10 cellular contexts compared by ENCODE assay signal in the genomic region with DNA sequence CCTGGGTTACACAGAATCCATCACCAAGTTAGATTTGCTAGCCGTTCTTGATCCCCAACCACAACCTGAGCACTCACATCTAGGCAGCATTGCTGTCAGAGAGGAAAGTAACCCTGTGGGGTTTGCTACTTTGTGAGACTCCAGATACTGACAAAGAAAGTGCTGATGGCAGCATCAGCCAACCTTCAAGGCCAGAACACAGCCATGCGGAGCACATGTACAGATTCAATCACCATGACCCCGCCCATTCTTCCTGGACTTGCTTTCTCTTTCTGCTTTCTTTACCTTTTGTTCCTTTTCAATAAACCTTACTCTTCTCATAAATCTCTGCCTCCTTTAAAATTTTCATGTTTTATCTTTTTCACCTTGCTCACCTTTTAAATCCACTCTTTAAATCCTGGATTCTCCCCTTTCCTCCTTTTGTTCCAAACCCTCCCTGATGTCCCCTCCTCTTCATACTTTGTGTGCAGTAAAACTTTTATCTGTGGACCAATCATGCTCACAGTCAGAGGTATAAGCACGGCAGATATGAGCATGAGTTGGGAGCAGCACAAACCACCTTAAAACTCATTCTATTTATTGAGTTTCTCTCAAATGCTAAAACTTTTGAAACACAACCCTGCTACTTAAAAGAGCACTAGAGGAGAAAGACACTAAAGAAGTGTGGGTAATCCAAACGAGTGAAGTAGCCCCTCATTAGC. TPM values are rescaled to one million over a fixed set of nuclear protein-coding genes. Genes with fewer than 3 reads are reported as not detected.
DNase-seq lines count a peak whose midpoint lies in the region; ATAC-seq and TF ChIP-seq lines count a peak whose summit lies in the region.
"Had no signal": no experiment of that assay in that cellular context is flagged by ENCODE, and none has a peak within 500 bp of the region (broad histone marks: within the 10 kb centered on the region; RNA-seq: fewer than 3 reads in every experiment).

No MANE protein-coding gene starts in this region.

- intact Hi-C loops in aorta (cut with DNase I) (loop anchor here in 1 of 2 donors (5.0 to 10.0 kb wide), 2 partner anchors 33 to 126 kb away; no protein-coding TSS in a partner anchor), ovary (cut with DNase I) (loop anchor here in 1 of 4 donors (10.0 kb wide), 1 partner anchor 126 kb away; no protein-coding TSS in a partner anchor)

- H3K36me3 Mint-ChIP-seq in nephron (ENCODE audit: low read depth), result peaks cover 24% of the 10 kb centered on the region

- peaks cover 52% of the 10 kb centered on the region for H3K4me1 Mint-ChIP-seq in nephron

- H3K4me3 ChIP-seq in aorta (ENCODE audit: low read length in 2 of 2) (no peak overlapping the region), ovary (no peak overlapping the region)
- H3K4me3 ChIP-seq: uterus had no signal

- H3K9me3 Mint-ChIP-seq in nephron, result no peaks in the 10 kb centered on the region

- H3K27me3 ChIP-seq in aorta (ENCODE audit: control insufficient read depth in 1 of 2, insufficient read depth in 2 of 2, low read length in 1 of 2) (no peaks in the 10 kb centered on the region), ovary (no peaks in the 10 kb centered on the region)
- H3K27me3 ChIP-seq: uterus had no signal

- ATAC-seq in aorta (ENCODE audit: low FRiP score), result no peak

- TF ChIP-seq POLR2A in ovary (IDR thresholded peaks at IDR 0.05), result no peak

- H3K36me3 ChIP-seq in aorta (ENCODE audit: control insufficient read depth in 1 of 2, insufficient read depth in 2 of 2, low read length in 1 of 2), result peaks cover 0 to 5% of the 10 kb centered on the region in 2 donors
- H3K36me3 ChIP-seq in ovary, result no peaks in the 10 kb centered on the region
- H3K36me3 ChIP-seq: uterus had no signal

- peak overlapping the region; percentile 35 for H3K27ac ChIP-seq in angular gyrus (ENCODE audit: low read depth, low read length)
- peak overlapping the region; percentile 33 to 91 for H3K27ac ChIP-seq in aorta (ENCODE audit: low read depth in 1 of 2, low read length in 2 of 2)
- H3K27ac ChIP-seq in ovary, result no peak overlapping the region

- DNase-seq in activated naive CD4-positive, alpha-beta T cell treated with Interleukin-2 at 50 U/mL for 16 hours, result peak; percentile 40
- DNase-seq in activated naive CD4-positive, alpha-beta T cell (lab: John Stamatoyannopoulos, UW), result no peak
- DNase-seq in aorta (no peak), NCI-H748 treated with DMSO at 0.1 percent for 48 hours (lab: John Stamatoyannopoulos, UW) (no peak), NCI-H2227 treated with DMSO at 0.1 percent for 48 hours (lab: John Stamatoyannopoulos, UW) (no peak), ovary (no peak)
- DNase-seq: NCI-H1105 had no signal

- H3K27ac Mint-ChIP-seq in nephron, result peak overlapping the region; percentile 78 to 88 (median 85)

- 75 to 77% methylated on average over 5 of the region's 5 CpGs for WGBS in aorta, 2 donors
- 78 to 86% (median 78%) methylated on average over 5 of the region's 5 CpGs for WGBS in ovary, 3 donors

- H3K4me1 ChIP-seq in aorta (ENCODE audit: control insufficient read depth in 1 of 2, insufficient read depth in 2 of 2, low read length in 2 of 2) (peaks cover 5 to 8% of the 10 kb centered on the region in 2 donors), ovary (ENCODE audit: insufficient read depth) (peaks cover 4% of the 10 kb centered on the region)

- no peak for TF ChIP-seq EP300 in ovary (IDR thresholded peaks at IDR 0.05)

- TF ChIP-seq CTCF in nephron (IDR thresholded peaks at IDR 0.05; ENCODE audit: unreplicated experiment in 3 of 3) (no peak), ovary (IDR thresholded peaks at IDR 0.05) (no peak)

- peak overlapping the region in 2 of 3 experiments; percentile 15 to 16 for H3K4me3 Mint-ChIP-seq in nephron

- no peaks in the 10 kb centered on the region for H3K27me3 Mint-ChIP-seq in nephron (ENCODE audit: low read depth)

- H3K9me3 ChIP-seq in aorta (ENCODE audit: control insufficient read depth, low read length) (no peaks in the 10 kb centered on the region), ovary (no peaks in the 10 kb centered on the region)
- H3K9me3 ChIP-seq: uterus had no signal

RNA-seq across cellular contexts. Expression of gene CERS5, which starts 21.9 kb away (rescaled TPM):
- total RNA-seq in aorta (10 to 100 TPM; 62.8 to 66.6 TPM), ovary (10 to 100 TPM; 29.1 to 67.3 (median 44.9) TPM)
- polyA plus RNA-seq in aorta (100 to 1,000 TPM in 1 of 2 donors, 10 to 100 TPM in 1; 27.3 to 115 TPM), ovary (10 to 100 TPM; 47.9 to 76.9 TPM)

Comparison
In these comparisons a context has a peak if more than half of its experiments do, and no peak if none do; other contexts are left out.
1. H3K27ac ChIP-seq: peak in angular gyrus (single experiment) and aorta (2 of 2); none in ovary (0 of 2).